ENCODE assay signal across 8 cellular contexts in the genomic region with DNA sequence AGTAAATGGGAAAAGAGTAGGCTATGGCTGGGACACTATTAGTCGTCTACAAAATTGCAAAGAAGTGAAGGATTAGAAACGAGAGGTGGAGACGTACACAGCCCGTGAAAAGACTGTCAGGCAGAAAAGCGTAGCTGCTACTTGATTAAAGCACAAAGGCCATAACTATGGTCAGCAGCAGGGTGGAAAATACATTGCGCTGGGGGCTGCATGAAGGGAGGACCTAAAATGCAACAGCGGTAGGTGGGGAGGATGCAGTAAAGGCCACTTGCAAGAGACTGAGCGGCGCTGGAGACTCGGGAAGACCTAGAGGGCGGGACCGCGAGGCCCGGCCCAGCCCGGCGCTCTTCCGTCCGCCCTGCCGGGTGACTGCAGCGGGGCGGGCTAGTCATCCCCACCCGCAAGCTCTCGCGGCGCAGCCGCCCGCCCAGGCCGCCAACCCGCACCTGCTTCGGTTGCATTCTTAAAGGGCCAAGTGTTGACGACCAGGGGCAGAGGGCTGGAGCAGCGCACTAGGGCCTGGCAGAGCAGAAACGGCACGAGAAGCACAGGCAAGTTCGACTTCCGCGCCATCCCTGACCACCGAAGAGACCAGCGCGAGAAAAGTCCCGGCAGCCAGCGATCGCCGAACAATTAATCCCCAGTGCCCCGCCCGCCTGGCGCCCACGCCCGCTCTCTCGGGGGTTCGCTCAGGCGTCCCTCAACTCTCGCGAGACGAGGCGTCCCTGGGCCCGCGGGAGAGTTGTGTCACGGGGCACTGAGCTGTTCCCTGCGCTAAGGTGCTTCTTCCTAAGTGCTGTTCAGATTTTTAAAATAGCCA. TPM values are rescaled to one million over a fixed set of nuclear protein-coding genes. Genes with fewer than 3 reads are reported as not detected.
DNase-seq lines count a peak whose midpoint lies in the region; ATAC-seq and TF ChIP-seq lines count a peak whose summit lies in the region.

Gene AGA, minus strand, starts transcription at position 635 of the 820 bp plus-strand sequence. Its CDS starts 62 bp downstream, at position 573.

- H3K9me3 ChIP-seq in heart right ventricle (no peaks in the 10 kb centered on the region), upper lobe of right lung (no peaks in the 10 kb centered on the region)

- DNase-seq in NCI-H1417 (lab: John Stamatoyannopoulos, UW) (peak; percentile 63 to 96 (median 95)), T-helper 1 cell (peak; percentile 90 to 96 (median 93)), amniotic epithelial cell (ENCODE audit: low read depth) (peak; percentile 92), heart right ventricle (peak; percentile 97 to 98), posterior vena cava (ENCODE audit: low spot score) (peak; percentile 99), upper lobe of right lung (peak; percentile 99)

- ATAC-seq in HG02759 (IDR thresholded peaks at IDR 0.05; ENCODE audit: unreplicated experiment), result peak; percentile 89
- ATAC-seq in heart right ventricle, result peak; percentile 98 to 100 (median 99)
- peak; percentile 97 for ATAC-seq in upper lobe of right lung

- 0% methylated on average over 60 of the region's 60 CpGs for WGBS in heart right ventricle, 2 donors

- H3K27me3 ChIP-seq in heart right ventricle (no peaks in the 10 kb centered on the region), upper lobe of right lung (no peaks in the 10 kb centered on the region)

- H3K4me1 ChIP-seq in heart right ventricle (peaks cover 5 to 15% (median 9%) of the 10 kb centered on the region in 9 donors), upper lobe of right lung (peaks cover 8% of the 10 kb centered on the region)

- intact Hi-C loops in heart right ventricle (cut with DNase I), result loop anchor here in 1 of 10 donors (5.0 kb wide), 1 partner anchor 130 kb away; no protein-coding TSS in a partner anchor
- intact Hi-C loops in posterior vena cava (cut with DNase I), result no loop called here
- intact Hi-C loops in upper lobe of right lung (cut with DNase I), result no loop called here

- H3K36me3 ChIP-seq in heart right ventricle, result peaks cover 0 to 30% (median 6%) of the 10 kb centered on the region in 9 donors
- peaks cover 22% of the 10 kb centered on the region for H3K36me3 ChIP-seq in upper lobe of right lung

- H3K4me3 ChIP-seq in GM12875 (ENCODE audit: low read depth, low read length) (peak within 1 kb of the TSS; percentile 70), heart right ventricle (peak within 1 kb of the TSS; percentile 36 to 75 (median 66)), upper lobe of right lung (peak within 1 kb of the TSS; percentile 80)

- H3K27ac ChIP-seq in heart right ventricle (peak within 1 kb of the TSS; percentile 86 to 96 (median 93)), upper lobe of right lung (peak within 1 kb of the TSS; percentile 94)

- TF ChIP-seq CTCF in GM12875 (IDR thresholded peaks at IDR 0.05; ENCODE audit: borderline replicate concordance, insufficient read depth, low read depth, low read length) (no peak), heart right ventricle (IDR thresholded peaks at IDR 0.05) (peak in 2 of 9 donors; percentile 9 to 14), upper lobe of right lung (IDR thresholded peaks at IDR 0.05) (no peak)

RNA-seq across cellular contexts. Expression of gene AGA, which starts in this region (rescaled TPM):
- total RNA-seq in heart right ventricle, result 10 to 100 TPM in 2 of 10 donors, 1 to 10 TPM in 8; 4.1 to 12.7 (median 9.1) TPM
- 1 to 10 TPM; 4.3 to 4.9 TPM for polyA plus RNA-seq in heart right ventricle
- total RNA-seq in posterior vena cava, result 10 to 100 TPM in 1 of 2 donors, 1 to 10 TPM in 1; 7.4 to 15.0 TPM
- total RNA-seq in upper lobe of right lung, result 30.2 TPM

Comparison
In these comparisons a context has a peak if more than half of its experiments do, and no peak if none do; other contexts are left out.
1. Peak in every context shown above with its lines: DNase-seq, ATAC-seq, H3K4me3 ChIP-seq and H3K27ac ChIP-seq.